In genomic region chr4:161799687-161800086, GRCh38 we compare ENCODE assay signal across 19 cellular contexts.
DNase-seq lines count a peak whose midpoint lies in the region; ATAC-seq and TF ChIP-seq lines count a peak whose summit lies in the region.
"Had no signal": no experiment of that assay in that cellular context is flagged by ENCODE, and none has a peak within 500 bp of the region (broad histone marks: within the 10 kb centered on the region; RNA-seq: fewer than 3 reads in every experiment).

No MANE protein-coding gene starts in this region.

- no peak overlapping the region for H3K27ac ChIP-seq in lung (ENCODE audit: low read depth in 1 of 2, low read length in 1 of 2)
- H3K27ac ChIP-seq: adrenal gland, BLaER1 had no signal

- no peaks in the 10 kb centered on the region for H3K9me3 ChIP-seq in lung (ENCODE audit: control insufficient read depth in 2 of 2, insufficient read depth in 1 of 2, low read length in 1 of 2)
- H3K9me3 ChIP-seq: adrenal gland, BLaER1, SK-N-SH had no signal

- H3K27ac Mint-ChIP-seq in activated T-helper 1 cell treated with anti-CD3 and anti-CD28 coated beads, Interleukin-12 subunit alpha, Interleukin-12 subunit beta, Interleukin-2, Interleukin-4 antibody, amounts not matched to agents 30 ng/mL and 10 ng/mL and 1 ng/mL, durations not matched to agents 14 hours and 24 hours and 36 hours, result no peak overlapping the region

- no peaks in the 10 kb centered on the region for H3K27me3 Mint-ChIP-seq in activated T-helper 1 cell treated with anti-CD3 and anti-CD28 coated beads, Interleukin-12 subunit alpha, Interleukin-12 subunit beta, Interleukin-2, Interleukin-4 antibody, amounts not matched to agents 30 ng/mL and 10 ng/mL and 1 ng/mL, durations not matched to agents 14 hours and 24 hours and 36 hours (ENCODE audit: insufficient read depth)

- H3K27me3 ChIP-seq in lung (ENCODE audit: control insufficient read depth, insufficient read depth), result no peaks in the 10 kb centered on the region
- H3K27me3 ChIP-seq: adrenal gland, BLaER1 had no signal

- no peaks in the 10 kb centered on the region for H3K36me3 ChIP-seq in lung (ENCODE audit: control insufficient read depth in 2 of 2, insufficient read depth in 2 of 2, low read length in 2 of 2)
- H3K36me3 ChIP-seq: adrenal gland, BLaER1 had no signal

- no peak for TF ChIP-seq CTCF in lung (IDR thresholded peaks at IDR 0.05; ENCODE audit: control extremely low read depth, extremely low read depth)

- peak; percentile 82 for ATAC-seq in lung (ENCODE audit: insufficient read depth, low FRiP score)
- ATAC-seq: HCT116, K562, left lobe of liver had no signal

- DNase-seq in HT-29 (ENCODE audit: low spot score) (peak; percentile 4), NCI-H1930 (lab: John Stamatoyannopoulos, UW) (peak; percentile 53 to 77), SHP77 (lab: John Stamatoyannopoulos, UW) (peak; percentile 69 to 70), lung (ENCODE audit: low spot score) (no peak), activated gamma-delta T cell (lab: John Stamatoyannopoulos, UW) (no peak), AG08396 (ENCODE audit: low spot score) (no peak)
- no peak for DNase-seq in activated T-helper 1 cell treated with anti-CD3 and anti-CD28 coated beads, Interleukin-12 subunit alpha, Interleukin-12 subunit beta, Interleukin-2, Interleukin-4 antibody, amounts not matched to agents 30 ng/mL and 10 ng/mL and 1 ng/mL, durations not matched to agents 14 hours and 24 hours and 36 hours (ENCODE audit: low spot score)
- DNase-seq: activated CD4-positive, alpha-beta T cell treated with anti-CD3 and anti-CD28 coated beads, Interleukin-2, amount 50 U/mL, for 1 hour; activated T-cell treated with anti-CD3 and anti-CD28 coated beads, Interleukin-2, amount 50 U/mL, for 48 hours; adrenal gland; hypothalamus; NCI-H1694; OCI-M1; SK-N-SH; stimulated activated CD4-positive, alpha-beta T cell treated with anti-CD3 and anti-CD28 coated beads, Interleukin-15, amount 100 ng/mL, for 24 hours had no signal

- H3K36me3 Mint-ChIP-seq in activated T-helper 1 cell treated with anti-CD3 and anti-CD28 coated beads, Interleukin-12 subunit alpha, Interleukin-12 subunit beta, Interleukin-2, Interleukin-4 antibody, amounts not matched to agents 30 ng/mL and 10 ng/mL and 1 ng/mL, durations not matched to agents 14 hours and 24 hours and 36 hours (ENCODE audit: low read depth), result no peaks in the 10 kb centered on the region

- H3K4me3 Mint-ChIP-seq in activated T-helper 1 cell treated with anti-CD3 and anti-CD28 coated beads, Interleukin-12 subunit alpha, Interleukin-12 subunit beta, Interleukin-2, Interleukin-4 antibody, amounts not matched to agents 30 ng/mL and 10 ng/mL and 1 ng/mL, durations not matched to agents 14 hours and 24 hours and 36 hours, result no peak overlapping the region

- H3K4me1 ChIP-seq in lung (ENCODE audit: control insufficient read depth in 2 of 2, insufficient read depth in 2 of 2, low read length in 2 of 2), result no peaks in the 10 kb centered on the region
- H3K4me1 ChIP-seq: adrenal gland, BLaER1 had no signal

- H3K4me3 ChIP-seq in lung, result no peak overlapping the region
- H3K4me3 ChIP-seq: adrenal gland, BLaER1, K562 had no signal

- H3K4me1 Mint-ChIP-seq in activated T-helper 1 cell treated with anti-CD3 and anti-CD28 coated beads, Interleukin-12 subunit alpha, Interleukin-12 subunit beta, Interleukin-2, Interleukin-4 antibody, amounts not matched to agents 30 ng/mL and 10 ng/mL and 1 ng/mL, durations not matched to agents 14 hours and 24 hours and 36 hours (ENCODE audit: low read depth), result no peaks in the 10 kb centered on the region

- intact Hi-C loops in activated T-helper 1 cell treated with anti-CD3 and anti-CD28 coated beads, Interleukin-12 subunit alpha, Interleukin-12 subunit beta, Interleukin-2, Interleukin-4 antibody, amounts not matched to agents 30 ng/mL and 10 ng/mL and 1 ng/mL, durations not matched to agents 14 hours and 24 hours and 36 hours (cut with micrococcal nuclease), result no loop called here

- 51 to 76% methylated on average over 3 of the region's 3 CpGs for WGBS in lung, 2 donors

- no peaks in the 10 kb centered on the region for H3K9me3 Mint-ChIP-seq in activated T-helper 1 cell treated with anti-CD3 and anti-CD28 coated beads, Interleukin-12 subunit alpha, Interleukin-12 subunit beta, Interleukin-2, Interleukin-4 antibody, amounts not matched to agents 30 ng/mL and 10 ng/mL and 1 ng/mL, durations not matched to agents 14 hours and 24 hours and 36 hours

Comparison
In these comparisons a context has a peak if more than half of its experiments do, and no peak if none do; other contexts are left out.
1. DNase-seq: peak in HT-29 (single experiment), NCI-H1930 (2 of 2) and SHP77 (2 of 2); none in lung (single experiment), activated gamma-delta T cell (single experiment), activated T-helper 1 cell treated with anti-CD3 and anti-CD28 coated beads, Interleukin-12 subunit alpha, Interleukin-12 subunit beta, Interleukin-2, Interleukin-4 antibody, amounts not matched to agents 30 ng/mL and 10 ng/mL and 1 ng/mL, durations not matched to agents 14 hours and 24 hours and 36 hours (single experiment) and AG08396 (single experiment).